Comparison of ENCODE assay signal across 27 cellular contexts in genomic region chr2:15700131-15700530, GRCh38.
"Had no signal": no experiment of that assay in that cellular context is flagged by ENCODE, and none has a peak within 500 bp of the region (broad histone marks: within the 10 kb centered on the region; RNA-seq: fewer than 3 reads in every experiment).

No MANE protein-coding gene starts in this region.

- DNase-seq: activated effector memory CD4-positive, alpha-beta T cell treated with anti-CD3 and anti-CD28 coated beads, Interleukin-2, amount 50 U/mL, for 16 hours; activated effector memory CD4-positive, alpha-beta T cell treated with Interleukin-2 at 50 U/mL for 16 hours; activated gamma-delta T cell; activated gamma-delta T cell treated with Interleukin-2 at 50 U/mL for 16 hours; activated naive CD4-positive, alpha-beta T cell; activated naive CD4-positive, alpha-beta T cell treated with anti-CD3 and anti-CD28 coated beads for 36 hours; activated naive CD4-positive, alpha-beta T cell treated with anti-CD3 and anti-CD28 coated beads, Interleukin-2, amount 10 ng/mL, durations not matched to agents 7 days and 5 days; activated naive CD4-positive, alpha-beta T cell treated with anti-CD3 and anti-CD28 coated beads, Interleukin-2, amount 50 U/mL, for 16 hours; activated naive CD4-positive, alpha-beta T cell treated with Interleukin-2 at 50 U/mL for 16 hours; activated naive CD8-positive, alpha-beta T cell treated with anti-CD3 and anti-CD28 coated beads for 36 hours; activated naive CD8-positive, alpha-beta T cell treated with anti-CD3 and anti-CD28 coated beads, Interleukin-2, amount 10 ng/mL, durations not matched to agents 7 days and 5 days; activated naive CD8-positive, alpha-beta T cell treated with anti-CD3 and anti-CD28 coated beads, Interleukin-2, amount 50 U/mL, for 24 hours; activated T-cell treated with anti-CD3 and anti-CD28 coated beads, Interleukin-2, amount 50 U/mL, for 1 hour; activated T-cell treated with anti-CD3 and anti-CD28 coated beads, Interleukin-2, amount 50 U/mL, for 24 hours; activated T-cell treated with anti-CD3 and anti-CD28 coated beads, Interleukin-2, amount 50 U/mL, for 4 hours; activated T-cell treated with anti-CD3 and anti-CD28 coated beads, Interleukin-2, amount 50 U/mL, for 48 hours; activated T-cell treated with anti-CD3 and anti-CD28 coated beads, Interleukin-2, amount 50 U/mL, for 72 hours; adrenal gland; amniotic stem cell; amygdala; anterior cingulate cortex; aorta; body of pancreas; brain microvascular endothelial cell; caudate nucleus; central memory CD4-positive, alpha-beta T cell; cerebellar nuclear complex had no signal
